9 cellular contexts compared by ENCODE assay signal in genomic region chr2:39094717-39095363, GRCh38. TPM values are rescaled to one million over a fixed set of nuclear protein-coding genes. Genes with fewer than 3 reads are reported as not detected.
DNase-seq lines count a peak whose midpoint lies in the region; ATAC-seq and TF ChIP-seq lines count a peak whose summit lies in the region.
"Had no signal": no experiment of that assay in that cellular context is flagged by ENCODE, and none has a peak within 500 bp of the region (broad histone marks: within the 10 kb centered on the region; RNA-seq: fewer than 3 reads in every experiment).

No MANE protein-coding gene starts in this region.

- H3K27me3 ChIP-seq in BLaER1 treated with 17β-estradiol and CSF1 and Interleukin-3, amounts not matched to agents 10 nM and 100 nM = no peaks in the 10 kb centered on the region
- H3K27me3 ChIP-seq in BE2C = no peaks in the 10 kb centered on the region

- ATAC-seq in GM19452 (IDR thresholded peaks at IDR 0.05; ENCODE audit: unreplicated experiment) (peak; percentile 83), HG03196 (IDR thresholded peaks at IDR 0.05; ENCODE audit: unreplicated experiment) (peak; percentile 77)

- H3K27ac ChIP-seq in BLaER1 treated with 17β-estradiol and CSF1 and Interleukin-3, amounts not matched to agents 10 nM and 100 nM = peak overlapping the region in 10 of 11 experiments; percentile 13 to 72 (median 56); a peak in 16 of 22 replicates
- H3K27ac ChIP-seq in caudate nucleus (ENCODE audit: low read depth, low read length) (no peak overlapping the region), substantia nigra (ENCODE audit: low read depth, low read length, poor library complexity, severe bottlenecking) (no peak overlapping the region)
- H3K27ac ChIP-seq: psoas muscle had no signal

- no peak overlapping the region for H3K4me3 ChIP-seq in BLaER1 treated with 17β-estradiol and CSF1 and Interleukin-3, amounts not matched to agents 10 nM and 100 nM
- H3K4me3 ChIP-seq in BE2C (ENCODE audit: low read depth, low read length) = no peak overlapping the region
- H3K4me3 ChIP-seq: psoas muscle had no signal

- H3K9me3 ChIP-seq in BLaER1 treated with 17β-estradiol and CSF1 and Interleukin-3, amounts not matched to agents 10 nM and 100 nM (replicated peaks in 1 of 11) = peaks cover 0 to 33% (median 23%) of the 10 kb centered on the region in 11 experiments; a peak in 17 of 22 replicates
- H3K9me3 ChIP-seq in BE2C = no peaks in the 10 kb centered on the region
- H3K9me3 ChIP-seq: psoas muscle had no signal

- DNase-seq in amniotic epithelial cell (ENCODE audit: low read depth) (peak; percentile 68), caudate nucleus (lab: John Stamatoyannopoulos, UW) (no peak), BE2C (no peak), substantia nigra (lab: John Stamatoyannopoulos, UW) (no peak), NCI-H345 treated with DMSO at 0.1 percent for 48 hours (lab: John Stamatoyannopoulos, UW; ENCODE audit: unreplicated experiment) (no peak)
- DNase-seq: psoas muscle had no signal

- peaks cover 4 to 65% (median 16%) of the 10 kb centered on the region in 10 experiments; a peak in 19 of 20 replicates for H3K4me1 ChIP-seq in BLaER1 treated with 17β-estradiol and CSF1 and Interleukin-3, amounts not matched to agents 10 nM and 100 nM
- peaks cover 8% of the 10 kb centered on the region for H3K4me1 ChIP-seq in BE2C

- H3K4me2 ChIP-seq in BLaER1 treated with 17β-estradiol and CSF1 and Interleukin-3, amounts not matched to agents 10 nM and 100 nM = peak overlapping the region; percentile 8 to 52 (median 35); a peak in 20 of 22 replicates

- peaks cover 21 to 64% (median 39%) of the 10 kb centered on the region in 11 experiments for H3K36me3 ChIP-seq in BLaER1 treated with 17β-estradiol and CSF1 and Interleukin-3, amounts not matched to agents 10 nM and 100 nM
- no peaks in the 10 kb centered on the region for H3K36me3 ChIP-seq in BE2C

- peaks cover 0 to 100% (median 32%) of the 10 kb centered on the region in 11 experiments; a peak in 15 of 22 replicates for H4K20me1 ChIP-seq in BLaER1 treated with 17β-estradiol and CSF1 and Interleukin-3, amounts not matched to agents 10 nM and 100 nM

- H3K9ac ChIP-seq in BLaER1 treated with 17β-estradiol and CSF1 and Interleukin-3, amounts not matched to agents 10 nM and 100 nM = peak overlapping the region in 5 of 11 experiments; percentile 14 to 54 (median 45); a peak in 7 of 22 replicates

- no peak for TF ChIP-seq CTCF in BE2C (IDR thresholded peaks at IDR 0.05; ENCODE audit: low read depth, low read length)

RNA-seq across cellular contexts. Expression of gene SOS1, which starts 26.0 kb away (rescaled TPM):
- 15.8 TPM for polyA plus RNA-seq in BE2C (2012; ENCODE audit: insufficient read depth, insufficient read length, low read depth)

Comparison
In these comparisons a context has a peak if more than half of its experiments do, and no peak if none do; other contexts are left out.
1. H3K27ac ChIP-seq: peak in BLaER1 treated with 17β-estradiol and CSF1 and Interleukin-3, amounts not matched to agents 10 nM and 100 nM (10 of 11); none in caudate nucleus (single experiment) and substantia nigra (single experiment).